Comparison of ENCODE assay signal across 1 cellular context in genomic region chr3:37862219-37862711, GRCh38.
TF ChIP-seq lines count a peak whose summit lies in the region.

No MANE protein-coding gene starts in this region.

TF ChIP-seq in HEK293, 187 proteins besides CTCF, POLR2A, EP300 and RAD21 (continued from another document and continues in another):
- no peak for TF ChIP-seq ZBTB49 (tag by site-specific recombination; IDR thresholded peaks at IDR 0.05; ENCODE audit: low read depth)
- no peak for TF ChIP-seq REPIN1 (tag by site-specific recombination; IDR thresholded peaks at IDR 0.05; ENCODE audit: low read depth)
- TF ChIP-seq, protein P1, sequence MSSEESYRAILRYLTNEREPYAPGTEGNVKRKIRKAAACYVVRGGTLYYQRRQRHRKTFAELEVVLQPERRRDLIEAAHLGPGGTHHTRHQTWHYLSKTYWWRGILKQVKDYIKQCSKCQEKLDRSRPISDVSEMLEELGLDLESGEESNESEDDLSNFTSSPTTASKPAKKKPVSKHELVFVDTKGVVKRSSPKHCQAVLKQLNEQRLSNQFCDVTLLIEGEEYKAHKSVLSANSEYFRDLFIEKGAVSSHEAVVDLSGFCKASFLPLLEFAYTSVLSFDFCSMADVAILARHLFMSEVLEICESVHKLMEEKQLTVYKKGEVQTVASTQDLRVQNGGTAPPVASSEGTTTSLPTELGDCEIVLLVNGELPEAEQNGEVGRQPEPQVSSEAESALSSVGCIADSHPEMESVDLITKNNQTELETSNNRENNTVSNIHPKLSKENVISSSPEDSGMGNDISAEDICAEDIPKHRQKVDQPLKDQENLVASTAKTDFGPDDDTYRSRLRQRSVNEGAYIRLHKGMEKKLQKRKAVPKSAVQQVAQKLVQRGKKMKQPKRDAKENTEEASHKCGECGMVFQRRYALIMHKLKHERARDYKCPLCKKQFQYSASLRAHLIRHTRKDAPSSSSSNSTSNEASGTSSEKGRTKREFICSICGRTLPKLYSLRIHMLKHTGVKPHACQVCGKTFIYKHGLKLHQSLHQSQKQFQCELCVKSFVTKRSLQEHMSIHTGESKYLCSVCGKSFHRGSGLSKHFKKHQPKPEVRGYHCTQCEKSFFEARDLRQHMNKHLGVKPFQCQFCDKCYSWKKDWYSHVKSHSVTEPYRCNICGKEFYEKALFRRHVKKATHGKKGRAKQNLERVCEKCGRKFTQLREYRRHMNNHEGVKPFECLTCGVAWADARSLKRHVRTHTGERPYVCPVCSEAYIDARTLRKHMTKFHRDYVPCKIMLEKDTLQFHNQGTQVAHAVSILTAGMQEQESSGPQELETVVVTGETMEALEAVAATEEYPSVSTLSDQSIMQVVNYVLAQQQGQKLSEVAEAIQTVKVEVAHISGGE (tag by site-specific recombination; conservative IDR thresholded peaks at IDR 0.05; ENCODE audit: low read depth) = no peak
- no peak for TF ChIP-seq ZNF791 (tag by site-specific recombination; IDR thresholded peaks at IDR 0.05)
- no peak for TF ChIP-seq ZNF777 (tag by site-specific recombination; IDR thresholded peaks at IDR 0.05; ENCODE audit: borderline replicate concordance)
- TF ChIP-seq ZNF501 (tag by site-specific recombination; IDR thresholded peaks at IDR 0.05) = no peak
- no peak for TF ChIP-seq ZNF274 (IDR thresholded peaks at IDR 0.05; ENCODE audit: low read length)
- no peak for TF ChIP-seq ZNF274 (tag by site-specific recombination; IDR thresholded peaks at IDR 0.05; ENCODE audit: borderline replicate concordance)
- TF ChIP-seq PRDM10 (tag by site-specific recombination; IDR thresholded peaks at IDR 0.05) = no peak
- TF ChIP-seq KLF10 (tag by site-specific recombination; IDR thresholded peaks at IDR 0.05) = 0 out of 2 replicates have a peak, but pooled peaks have one; percentile 31
- TF ChIP-seq SCRT1 (tag by site-specific recombination; IDR thresholded peaks at IDR 0.05; ENCODE audit: borderline replicate concordance) = no peak
- TF ChIP-seq ZSCAN18 (tag by site-specific recombination; IDR thresholded peaks at IDR 0.05) = no peak
- no peak for TF ChIP-seq SALL2 (tag by site-specific recombination; IDR thresholded peaks at IDR 0.05; ENCODE audit: borderline replicate concordance)
- TF ChIP-seq ZNF146 (tag by site-specific recombination; IDR thresholded peaks at IDR 0.05) = no peak
- no peak for TF ChIP-seq ZNF610 (tag by site-specific recombination; IDR thresholded peaks at IDR 0.05; ENCODE audit: borderline replicate concordance)
- TF ChIP-seq ZNF514 (tag by site-specific recombination; IDR thresholded peaks at IDR 0.05) = no peak
- no peak for TF ChIP-seq ZNF202 (tag by site-specific recombination; IDR thresholded peaks at IDR 0.05; ENCODE audit: borderline replicate concordance)
- TF ChIP-seq ZSCAN5A (tag by site-specific recombination; IDR thresholded peaks at IDR 0.05) = no peak
- TF ChIP-seq ZNF404 (tag by site-specific recombination; IDR thresholded peaks at IDR 0.05) = no peak
- no peak for TF ChIP-seq ZNF830 (tag by site-specific recombination; IDR thresholded peaks at IDR 0.05; ENCODE audit: low read depth)
- no peak for TF ChIP-seq OSR2 (tag by site-specific recombination; IDR thresholded peaks at IDR 0.05)
- TF ChIP-seq, protein P2, sequence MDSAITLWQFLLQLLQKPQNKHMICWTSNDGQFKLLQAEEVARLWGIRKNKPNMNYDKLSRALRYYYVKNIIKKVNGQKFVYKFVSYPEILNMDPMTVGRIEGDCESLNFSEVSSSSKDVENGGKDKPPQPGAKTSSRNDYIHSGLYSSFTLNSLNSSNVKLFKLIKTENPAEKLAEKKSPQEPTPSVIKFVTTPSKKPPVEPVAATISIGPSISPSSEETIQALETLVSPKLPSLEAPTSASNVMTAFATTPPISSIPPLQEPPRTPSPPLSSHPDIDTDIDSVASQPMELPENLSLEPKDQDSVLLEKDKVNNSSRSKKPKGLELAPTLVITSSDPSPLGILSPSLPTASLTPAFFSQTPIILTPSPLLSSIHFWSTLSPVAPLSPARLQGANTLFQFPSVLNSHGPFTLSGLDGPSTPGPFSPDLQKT (IDR thresholded peaks at IDR 0.05; ENCODE audit: borderline replicate concordance, low read depth, low read length) = no peak
- no peak for TF ChIP-seq ZNF23 (tag by site-specific recombination; IDR thresholded peaks at IDR 0.05; ENCODE audit: borderline replicate concordance)
- TF ChIP-seq ZNF350 (tag by site-specific recombination; IDR thresholded peaks at IDR 0.05) = no peak
- TF ChIP-seq, protein P3, sequence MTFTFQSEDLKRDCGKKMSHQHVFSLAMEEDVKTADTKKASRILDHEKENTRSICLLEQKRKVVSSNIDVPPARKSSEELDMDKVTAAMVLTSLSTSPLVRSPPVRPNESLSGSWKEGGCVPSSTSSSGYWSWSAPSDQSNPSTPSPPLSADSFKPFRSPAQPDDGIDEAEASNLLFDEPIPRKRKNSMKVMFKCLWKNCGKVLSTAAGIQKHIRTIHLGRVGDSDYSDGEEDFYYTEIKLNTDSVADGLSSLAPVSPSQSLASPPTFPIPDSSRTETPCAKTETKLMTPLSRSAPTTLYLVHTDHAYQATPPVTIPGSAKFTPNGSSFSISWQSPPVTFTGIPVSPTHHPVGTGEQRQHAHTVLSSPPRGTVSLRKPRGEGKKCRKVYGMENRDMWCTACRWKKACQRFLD (tag by site-specific recombination; IDR thresholded peaks at IDR 0.05) = no peak
- peak; percentile 54 for TF ChIP-seq GLIS1 (tag by site-specific recombination; IDR thresholded peaks at IDR 0.05)
- no peak for TF ChIP-seq ZNF621 (tag by site-specific recombination; IDR thresholded peaks at IDR 0.05)
- TF ChIP-seq HOXC10 (CRISPR knock-in tag; IDR thresholded peaks at IDR 0.05) = no peak
- TF ChIP-seq, protein P4, sequence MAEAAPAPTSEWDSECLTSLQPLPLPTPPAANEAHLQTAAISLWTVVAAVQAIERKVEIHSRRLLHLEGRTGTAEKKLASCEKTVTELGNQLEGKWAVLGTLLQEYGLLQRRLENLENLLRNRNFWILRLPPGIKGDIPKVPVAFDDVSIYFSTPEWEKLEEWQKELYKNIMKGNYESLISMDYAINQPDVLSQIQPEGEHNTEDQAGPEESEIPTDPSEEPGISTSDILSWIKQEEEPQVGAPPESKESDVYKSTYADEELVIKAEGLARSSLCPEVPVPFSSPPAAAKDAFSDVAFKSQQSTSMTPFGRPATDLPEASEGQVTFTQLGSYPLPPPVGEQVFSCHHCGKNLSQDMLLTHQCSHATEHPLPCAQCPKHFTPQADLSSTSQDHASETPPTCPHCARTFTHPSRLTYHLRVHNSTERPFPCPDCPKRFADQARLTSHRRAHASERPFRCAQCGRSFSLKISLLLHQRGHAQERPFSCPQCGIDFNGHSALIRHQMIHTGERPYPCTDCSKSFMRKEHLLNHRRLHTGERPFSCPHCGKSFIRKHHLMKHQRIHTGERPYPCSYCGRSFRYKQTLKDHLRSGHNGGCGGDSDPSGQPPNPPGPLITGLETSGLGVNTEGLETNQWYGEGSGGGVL (tag by site-specific recombination; IDR thresholded peaks at IDR 0.05) = peak; percentile 37
- TF ChIP-seq, protein P5, sequence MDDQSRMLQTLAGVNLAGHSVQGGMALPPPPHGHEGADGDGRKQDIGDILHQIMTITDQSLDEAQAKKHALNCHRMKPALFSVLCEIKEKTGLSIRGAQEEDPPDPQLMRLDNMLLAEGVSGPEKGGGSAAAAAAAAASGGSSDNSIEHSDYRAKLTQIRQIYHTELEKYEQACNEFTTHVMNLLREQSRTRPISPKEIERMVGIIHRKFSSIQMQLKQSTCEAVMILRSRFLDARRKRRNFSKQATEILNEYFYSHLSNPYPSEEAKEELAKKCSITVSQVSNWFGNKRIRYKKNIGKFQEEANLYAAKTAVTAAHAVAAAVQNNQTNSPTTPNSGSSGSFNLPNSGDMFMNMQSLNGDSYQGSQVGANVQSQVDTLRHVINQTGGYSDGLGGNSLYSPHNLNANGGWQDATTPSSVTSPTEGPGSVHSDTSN (CRISPR knock-in tag; IDR thresholded peaks at IDR 0.05) = 0 out of 2 replicates have a peak, but pooled peaks have one; percentile 46
- TF ChIP-seq ZBTB10 (tag by site-specific recombination; IDR thresholded peaks at IDR 0.05) = 0 out of 2 replicates have a peak, but pooled peaks have one; percentile 47
- no peak for TF ChIP-seq ZNF48 (tag by site-specific recombination; IDR thresholded peaks at IDR 0.05)
- no peak for TF ChIP-seq ZNF138 (tag by site-specific recombination; IDR thresholded peaks at IDR 0.05; ENCODE audit: borderline replicate concordance)
